Comparison of ENCODE assay signal across 27 cellular contexts in the genomic region with DNA sequence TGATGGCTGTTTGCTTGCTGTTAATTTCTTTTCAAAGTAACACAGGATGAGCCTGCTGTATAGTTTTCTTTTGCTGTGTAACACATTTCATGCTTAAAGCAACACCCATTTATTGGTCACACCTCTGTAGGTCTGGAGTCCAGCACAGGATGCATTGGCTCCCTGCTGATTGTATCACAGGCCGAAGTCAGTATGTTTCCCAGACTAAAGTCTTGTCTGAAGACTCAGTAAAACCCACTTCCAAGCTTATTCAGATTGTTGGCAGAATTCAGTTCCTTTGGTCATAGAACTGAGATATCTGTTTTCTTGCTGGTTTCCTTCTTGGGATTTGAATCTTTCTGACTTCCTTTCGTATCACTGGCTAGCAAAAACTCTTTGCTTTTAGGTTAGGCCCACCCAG. TPM values are rescaled to one million over a fixed set of nuclear protein-coding genes. Genes with fewer than 3 reads are reported as not detected.
DNase-seq lines count a peak whose midpoint lies in the region; ATAC-seq, FAIRE-seq and TF ChIP-seq lines count a peak whose summit lies in the region.
"Had no signal": no experiment of that assay in that cellular context is flagged by ENCODE, and none has a peak within 500 bp of the region (broad histone marks: within the 10 kb centered on the region; RNA-seq: fewer than 3 reads in every experiment).

No MANE protein-coding gene starts in this region.

- H3K79me2 ChIP-seq in MM.1S (ENCODE audit: low read length): peaks cover 37% of the 10 kb centered on the region

- DNase-seq in GM18507 (ENCODE audit: extremely low spot score, insufficient read length, low read depth) (no peak), MM.1S (no peak), transverse colon (no peak), caudate nucleus (lab: John Stamatoyannopoulos, UW) (no peak), Caco-2 (no peak), brain microvascular endothelial cell (no peak)
- no peak for DNase-seq in effector memory CD8-positive, alpha-beta T cell
- DNase-seq: ACHN; activated CD4-positive, CD25-positive, alpha-beta regulatory T cell treated with anti-CD3 and anti-CD28 coated beads, Interleukin-2, amount 50 U/mL, for 72 hours; activated T-cell treated with anti-CD3 and anti-CD28 coated beads, Interleukin-2, amount 50 U/mL, for 1 hour; BE2C; CD8-positive, alpha-beta memory T cell; DMS 273 treated with DMSO at 0.1 percent for 48 hours; Karpas-422; left colon; NCI-H1417 treated with DMSO at 0.1 percent for 48 hours; NCI-H2029 treated with DMSO at 0.1 percent for 48 hours; NCI-H2227 treated with DMSO at 0.1 percent for 48 hours; NCI-H526 treated with DMSO at 0.1 percent for 48 hours; SHP77; stimulated activated CD4-positive, alpha-beta T cell treated with anti-CD3 and anti-CD28 coated beads, Interleukin-15, amount 100 ng/mL, for 24 hours; stimulated activated CD4-positive, alpha-beta T cell treated with anti-CD3 and anti-CD28 coated beads, Interleukin-4, amount 100 ng/mL, for 4 hours; upper lobe of left lung had no signal

- H3K9me3 ChIP-seq in MM.1S (replicated peaks; ENCODE audit: insufficient read depth, low read length) (no peaks in the 10 kb centered on the region), transverse colon (no peaks in the 10 kb centered on the region), Caco-2 (peaks cover 9% of the 10 kb centered on the region; the same call in 1 of the 2 replicates)
- H3K9me3 ChIP-seq: ascending aorta, BE2C, upper lobe of left lung had no signal

- H3K4me2 ChIP-seq in MM.1S (ENCODE audit: low read depth, low read length): peak overlapping the region; percentile 57

- CTCF ChIA-PET in Caco-2 (lab: Charles Lee): no interaction called here

- H2AFZ ChIP-seq in MM.1S (ENCODE audit: low read length): no peak overlapping the region

- no TSS peak for BruUV-seq in Caco-2 (replicated peaks; lab: Mats Ljungman, UMichigan)

- TF ChIP-seq EP300 in transverse colon (IDR thresholded peaks at IDR 0.05; ENCODE audit: low read depth): no peak

- peak overlapping the region; percentile 20 to 67 for H3K27ac Mint-ChIP-seq in effector memory CD8-positive, alpha-beta T cell
- H3K27ac Mint-ChIP-seq in Caco-2 (ENCODE audit: unreplicated experiment): no peak overlapping the region

- peaks cover 78% of the 10 kb centered on the region for H3K4me1 ChIP-seq in MM.1S (ENCODE audit: low read length)
- peaks cover 0 to 7% (median 2%) of the 10 kb centered on the region in 4 donors for H3K4me1 ChIP-seq in transverse colon
- H3K4me1 ChIP-seq in Caco-2: no peaks in the 10 kb centered on the region

- TF ChIP-seq CTCF in MM.1S (IDR thresholded peaks at IDR 0.05; ENCODE audit: low read length): no peak
- no peak for TF ChIP-seq CTCF in transverse colon (IDR thresholded peaks at IDR 0.05)
- TF ChIP-seq CTCF in Caco-2 (IDR thresholded peaks at IDR 0.05; ENCODE audit: insufficient read depth in 1 of 2, low read depth in 1 of 2, low read length in 1 of 2, severe bottlenecking in 1 of 2, unreplicated experiment in 1 of 2): no peak
- no peak for TF ChIP-seq CTCF in brain microvascular endothelial cell (IDR thresholded peaks at IDR 0.05; ENCODE audit: low read depth, low read length, missing control alignments)

- no peaks in the 10 kb centered on the region for H4K20me1 ChIP-seq in MM.1S (ENCODE audit: insufficient read depth, low read length)

- H3K9ac ChIP-seq in MM.1S (ENCODE audit: low read length): peak overlapping the region; percentile 41; the same call in 1 of the 2 replicates

- WGBS in transverse colon (ENCODE audit: low coverage in 1 of 2), 2 donors: 81 to 100% methylated on average over 2 of the region's 2 CpGs

- H3K36me3 ChIP-seq in MM.1S (replicated peaks; ENCODE audit: insufficient read depth, low read length): peaks cover 10% of the 10 kb centered on the region; the same call in 1 of the 2 replicates
- H3K36me3 ChIP-seq in transverse colon: peaks cover 0 to 7% (median 0%) of the 10 kb centered on the region in 4 donors
- H3K36me3 ChIP-seq in Caco-2 (ENCODE audit: control insufficient read depth, insufficient read depth, low read length): no peaks in the 10 kb centered on the region
- no peaks in the 10 kb centered on the region for H3K36me3 ChIP-seq in brain microvascular endothelial cell (replicated peaks)
- H3K36me3 ChIP-seq: BE2C had no signal

- H3K4me3 ChIP-seq in MM.1S (ENCODE audit: low read length) (0 out of 2 replicates have a peak overlapping the region, but pooled peaks have one; percentile 23), transverse colon (no peak overlapping the region), Caco-2 (ENCODE audit: low read depth, low read length) (no peak overlapping the region), brain microvascular endothelial cell (ENCODE audit: low read depth, low read length) (no peak overlapping the region)
- H3K4me3 ChIP-seq: ascending aorta, cardiac muscle cell, upper lobe of left lung had no signal

- H3K9me2 ChIP-seq in MM.1S (replicated peaks; ENCODE audit: insufficient read depth, low read length): no peaks in the 10 kb centered on the region

- H3K9me3 Mint-ChIP-seq in effector memory CD8-positive, alpha-beta T cell: no peaks in the 10 kb centered on the region
- no peaks in the 10 kb centered on the region for H3K9me3 Mint-ChIP-seq in Caco-2 (ENCODE audit: unreplicated experiment)
- H3K9me3 Mint-ChIP-seq: CD8-positive, alpha-beta memory T cell had no signal

- peak; percentile 62 for FAIRE-seq in GM18507 (lab: Jason Lieb, UNC)
- FAIRE-seq: HepG2 had no signal

- no peaks in the 10 kb centered on the region for H3K27me3 Mint-ChIP-seq in effector memory CD8-positive, alpha-beta T cell
- H3K27me3 Mint-ChIP-seq in Caco-2 (ENCODE audit: insufficient read depth, unreplicated experiment): no peaks in the 10 kb centered on the region
- H3K27me3 Mint-ChIP-seq: CD8-positive, alpha-beta memory T cell had no signal

- intact Hi-C loops in transverse colon (cut with DNase I; ENCODE audit: low total_unique reads) (loop anchor here (10.0 kb wide), 1 partner anchor 127 kb away; no protein-coding TSS in a partner anchor), Caco-2 (cut with micrococcal nuclease; ENCODE audit: unreplicated experiment) (no loop called here)

- in situ Hi-C loops in transverse colon (cut with MboI; ENCODE audit: low pct_ligation_motif_present in 1 of 4, low pct_unique_long_range_greater_than_20kb in 1 of 4, low sequenced_read_pairs in 3 of 4) (no loop called here), brain microvascular endothelial cell (cut with HindIII; ENCODE audit: low pct_ligation_motif_present, low sequenced_read_pairs) (no loop called here)

- no peaks in the 10 kb centered on the region for H3K27me3 ChIP-seq in MM.1S (replicated peaks; ENCODE audit: insufficient read depth, low read length)
- H3K27me3 ChIP-seq in transverse colon: no peaks in the 10 kb centered on the region
- H3K27me3 ChIP-seq in Caco-2 (replicated peaks; ENCODE audit: control insufficient read depth, insufficient read depth, low read length): no peaks in the 10 kb centered on the region
- H3K27me3 ChIP-seq in brain microvascular endothelial cell (replicated peaks): no peaks in the 10 kb centered on the region
- H3K27me3 ChIP-seq: ascending aorta, BE2C, cardiac muscle cell, upper lobe of left lung had no signal

- peak overlapping the region in 1 of 2 donors; percentile 71 for H3K4me3 Mint-ChIP-seq in effector memory CD8-positive, alpha-beta T cell
- H3K4me3 Mint-ChIP-seq in Caco-2 (ENCODE audit: unreplicated experiment): no peak overlapping the region

- H3K27ac ChIP-seq in MM.1S (ENCODE audit: low read length) (peak overlapping the region; percentile 91), transverse colon (no peak overlapping the region), caudate nucleus (ENCODE audit: low read depth, low read length) (no peak overlapping the region), brain microvascular endothelial cell (no peak overlapping the region)
- H3K27ac ChIP-seq: cardiac muscle cell, upper lobe of left lung had no signal

- TF ChIP-seq POLR2A in transverse colon (IDR thresholded peaks at IDR 0.05): no peak

- peaks cover 19 to 33% of the 10 kb centered on the region in 2 donors for H3K4me1 Mint-ChIP-seq in effector memory CD8-positive, alpha-beta T cell (ENCODE audit: low read depth in 2 of 2)
- no peaks in the 10 kb centered on the region for H3K4me1 Mint-ChIP-seq in Caco-2 (ENCODE audit: low read depth, unreplicated experiment)

- peaks cover 9% of the 10 kb centered on the region for H3K36me3 Mint-ChIP-seq in effector memory CD8-positive, alpha-beta T cell (ENCODE audit: insufficient read depth)
- no peaks in the 10 kb centered on the region for H3K36me3 Mint-ChIP-seq in Caco-2 (ENCODE audit: insufficient read depth, unreplicated experiment)

- H3F3A ChIP-seq in MM.1S (ENCODE audit: insufficient read depth, low read length): peaks cover 44% of the 10 kb centered on the region

- POLR2A ChIA-PET in Caco-2 (lab: Charles Lee): no interaction called here

- peak; percentile 5 for ATAC-seq in GM21526 (IDR thresholded peaks at IDR 0.05; ENCODE audit: low FRiP score, unreplicated experiment)
- ATAC-seq in effector memory CD8-positive, alpha-beta T cell (replicated peaks): peak; percentile 36
- ATAC-seq: HepG2, left colon had no signal

RNA-seq across cellular contexts. Expression of a gene that starts 54.3 kb away (rescaled TPM):
- total RNA-seq in transverse colon (10 to 100 TPM in 1 of 4 donors, under 1 TPM in 2, not detected in 1; 0.55 to 20.1 (median 0.64) TPM), Caco-2 (2022) (0.20 and 0.46 TPM in 2 replicates)

RNA-seq across cellular contexts. Expression of a gene that starts 55.3 kb away (rescaled TPM):
- 10 to 100 TPM in 1 of 4 donors, 1 to 10 TPM in 3; 2.0 to 10.0 (median 7.1) TPM for total RNA-seq in transverse colon
- total RNA-seq in Caco-2 (2022): 2.4 and 3.6 TPM in 2 replicates
